11 cellular contexts compared by ENCODE assay signal in the genomic region with DNA sequence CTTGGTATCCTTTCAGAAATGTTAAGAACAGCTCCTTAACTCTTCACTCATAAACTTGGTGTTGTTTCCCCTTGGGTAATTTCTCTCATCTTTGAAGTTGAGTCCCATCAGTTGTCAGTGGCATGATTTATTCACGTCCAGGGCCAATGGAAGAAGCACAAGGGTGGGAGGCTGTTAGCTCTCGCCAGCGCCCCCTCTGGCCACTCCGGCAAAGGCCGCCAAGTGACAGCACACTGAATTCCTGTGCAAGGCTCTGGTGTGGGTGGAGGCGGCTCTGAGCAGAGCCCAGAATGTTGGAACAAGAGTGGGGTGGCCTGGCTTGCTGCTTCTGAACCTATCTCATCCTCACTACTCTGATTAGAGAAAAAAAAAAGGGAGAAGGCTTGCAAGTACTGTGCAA. TPM values are rescaled to one million over a fixed set of nuclear protein-coding genes. Genes with fewer than 3 reads are reported as not detected.
DNase-seq lines count a peak whose midpoint lies in the region; ATAC-seq, FAIRE-seq and TF ChIP-seq lines count a peak whose summit lies in the region.
"Had no signal": no experiment of that assay in that cellular context is flagged by ENCODE, and none has a peak within 500 bp of the region (broad histone marks: within the 10 kb centered on the region; RNA-seq: fewer than 3 reads in every experiment).

No MANE protein-coding gene starts in this region.

- TF ChIP-seq CTCF in AG09309 (IDR thresholded peaks at IDR 0.05; ENCODE audit: control insufficient read depth, insufficient read depth, low read depth, low read length, missing control alignments) (peak; percentile 67), kidney (IDR thresholded peaks at IDR 0.05; ENCODE audit: borderline replicate concordance, extremely low read depth, insufficient read depth) (peak; percentile 7)

- no peaks in the 10 kb centered on the region for H3K4me1 ChIP-seq in kidney (ENCODE audit: control insufficient read depth in 1 of 2, insufficient read depth in 1 of 2, low read depth in 1 of 2, low read length in 2 of 2)

- FAIRE-seq in kidney (lab: Jason Lieb, UNC): no peak

- H3K27ac ChIP-seq in kidney (ENCODE audit: low read depth in 2 of 2, low read length in 2 of 2): no peak overlapping the region

- H3K9me3 ChIP-seq in kidney (ENCODE audit: control insufficient read depth in 1 of 2, low read length in 2 of 2): no peaks in the 10 kb centered on the region

- DNase-seq in AG09309 (ENCODE audit: low read depth) (no peak), H4 (ENCODE audit: low spot score) (peak; percentile 21), amniotic epithelial cell (ENCODE audit: low read depth) (peak; percentile 76), kidney (no peak)
- no peak for DNase-seq in effector CD4-positive, alpha-beta T cell
- DNase-seq: activated naive CD8-positive, alpha-beta T cell treated with anti-CD3 and anti-CD28 coated beads, Interleukin-2, amount 10 ng/mL, durations not matched to agents 7 days and 5 days; naive thymus-derived CD4-positive, alpha-beta T cell; NCI-H2081 had no signal

- H3K36me3 ChIP-seq in kidney (ENCODE audit: control insufficient read depth in 1 of 2, insufficient read depth in 2 of 2, low read length in 2 of 2): no peaks in the 10 kb centered on the region

- H3K4me3 ChIP-seq in AG09309 (ENCODE audit: control insufficient read depth, low read depth, low read length): no peak overlapping the region
- H3K4me3 ChIP-seq in kidney (ENCODE audit: low read length in 2 of 2): no peak overlapping the region

- no peak overlapping the region for H3K9ac ChIP-seq in kidney (ENCODE audit: low read length in 2 of 2)

- ATAC-seq in HG02763 (IDR thresholded peaks at IDR 0.05; ENCODE audit: unreplicated experiment): no peak
- no peak for ATAC-seq in GM21619 (IDR thresholded peaks at IDR 0.05; ENCODE audit: unreplicated experiment)
- no peak for ATAC-seq in GM21825 (IDR thresholded peaks at IDR 0.05; ENCODE audit: unreplicated experiment)
- ATAC-seq: naive thymus-derived CD4-positive, alpha-beta T cell had no signal

- intact Hi-C loops in kidney (cut with DNase I): no loop called here

RNA-seq across cellular contexts. Expression of gene MEDAG, which starts 13.1 kb away (rescaled TPM):
- not detected in 2 replicates for total RNA-seq in H4 (2014; rRNA removed; shearing (Covaris generic))
- total RNA-seq in kidney: 12.1 TPM
- polyA plus RNA-seq in kidney (ENCODE audit: insufficient read depth, low read depth, low replicate concordance): 1.0 TPM
- total RNA-seq: activated naive CD8-positive, alpha-beta T cell treated with anti-CD3 and anti-CD28 coated beads, Interleukin-2, amount 10 ng/mL, durations not matched to agents 7 days and 5 days had no signal

RNA-seq across cellular contexts. Expression of gene TEX26, which starts 39.5 kb away (rescaled TPM):
- not detected in 2 replicates for total RNA-seq in H4 (2014; rRNA removed; shearing (Covaris generic))
- total RNA-seq in kidney: not detected
- not detected for polyA plus RNA-seq in kidney (ENCODE audit: insufficient read depth, low read depth, low replicate concordance)
- total RNA-seq: activated naive CD8-positive, alpha-beta T cell treated with anti-CD3 and anti-CD28 coated beads, Interleukin-2, amount 10 ng/mL, durations not matched to agents 7 days and 5 days; naive thymus-derived CD4-positive, alpha-beta T cell had no signal
- polyA plus RNA-seq: naive thymus-derived CD4-positive, alpha-beta T cell had no signal

Comparison
In these comparisons a context has a peak if more than half of its experiments do, and no peak if none do; other contexts are left out.
1. DNase-seq: peak in H4 (single experiment) and amniotic epithelial cell (single experiment); none in AG09309 (single experiment), kidney (single experiment) and effector CD4-positive, alpha-beta T cell (single experiment).
2. RNA of gene MEDAG, which starts 13.1 kb away (total RNA-seq): 12.1 TPM in kidney (single experiment); not detected in H4; every median in the first group is over 10 times any median in the second.